In the genomic region with DNA sequence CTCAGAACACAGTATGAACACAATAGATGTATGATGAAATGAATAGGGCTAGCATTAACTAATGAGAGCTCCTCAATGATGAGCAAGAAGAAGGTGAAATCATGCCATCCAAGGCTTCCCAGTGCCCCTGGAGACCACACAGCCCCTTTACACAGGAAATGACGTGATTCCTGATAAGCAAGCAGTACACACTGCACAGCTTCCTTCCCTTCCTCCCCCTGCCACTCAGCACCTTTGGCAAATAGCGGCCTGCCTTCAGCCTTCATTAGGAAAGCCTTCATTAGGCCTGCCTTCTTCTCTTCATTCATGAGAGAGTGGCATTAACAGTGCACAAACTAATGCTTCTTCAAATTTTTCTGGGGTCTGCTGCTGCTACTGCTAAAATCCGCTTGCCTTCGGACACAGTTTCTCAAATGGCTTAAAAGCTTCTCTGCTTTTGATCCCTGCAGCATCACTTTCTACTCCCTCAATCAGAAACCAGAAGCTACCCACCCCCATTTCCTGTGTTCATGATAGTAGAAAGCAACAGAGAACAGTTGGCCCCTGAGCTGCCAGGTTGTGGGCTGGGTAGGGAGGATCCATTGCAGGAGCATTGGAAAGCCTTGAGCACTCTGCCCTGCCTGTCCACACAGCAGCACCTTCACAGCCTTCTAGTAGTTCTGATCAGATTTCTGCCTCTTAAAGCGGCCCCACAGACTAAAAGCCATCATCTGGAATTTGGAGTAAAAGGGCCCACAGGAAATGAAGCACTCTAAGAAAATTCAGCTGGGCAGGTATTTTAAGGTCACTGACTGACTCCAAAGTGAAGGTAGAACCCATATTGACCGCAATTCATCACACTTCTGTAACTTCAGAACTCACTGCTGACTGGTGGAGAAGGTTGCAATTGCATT, we compare ENCODE assay signal across 8 cellular contexts.
DNase-seq lines count a peak whose midpoint lies in the region; ATAC-seq and TF ChIP-seq lines count a peak whose summit lies in the region.

No MANE protein-coding gene starts in this region.

- CTCF ChIA-PET in GM10248 (lab: Yijun Ruan, JAX) = interaction anchor here (1.1 to 4.0 kb wide), 6 partner anchors 9 to 488 kb away, joined by 3 to 22 read pairs (median 9); no protein-coding TSS in a partner anchor

- DNase-seq in GM10248 (ENCODE audit: extremely low spot score) (peak; percentile 68), pulmonary artery endothelial cell (ENCODE audit: low read depth, low spot score) (peak; percentile 30), AG20443 (ENCODE audit: low spot score) (no peak), hypothalamus (lab: John Stamatoyannopoulos, UW) (no peak), NCI-H446 (lab: John Stamatoyannopoulos, UW) (no peak)
- DNase-seq in activated effector memory CD4-positive, alpha-beta T cell treated with Interleukin-2 at 50 U/mL for 16 hours = peak; percentile 29

- H3K36me3 Mint-ChIP-seq in IgD-negative memory B cell = no peaks in the 10 kb centered on the region

- peaks cover 0 to 2% (median 0%) of the 10 kb centered on the region in 3 donors for H3K9me3 Mint-ChIP-seq in IgD-negative memory B cell

- ATAC-seq in GM21390 (IDR thresholded peaks at IDR 0.05; ENCODE audit: unreplicated experiment) = peak; percentile 86

- peak overlapping the region; percentile 21 to 83 (median 80) for H3K27ac Mint-ChIP-seq in IgD-negative memory B cell

- POLR2A ChIA-PET in GM10248 (lab: Yijun Ruan, JAX) = no interaction called here

- H3K27me3 Mint-ChIP-seq in IgD-negative memory B cell = no peaks in the 10 kb centered on the region

- no peak for TF ChIP-seq CTCF in GM10248 (IDR thresholded peaks at IDR 0.05; ENCODE audit: control extremely low read depth, extremely low read depth, low read depth, missing control alignments)

- H3K4me1 Mint-ChIP-seq in IgD-negative memory B cell = peaks cover 11 to 18% (median 14%) of the 10 kb centered on the region in 3 donors

- H3K4me3 Mint-ChIP-seq in IgD-negative memory B cell = peak overlapping the region in 2 of 4 donors; percentile 65 to 72

Comparison
In these comparisons a context has a peak if more than half of its experiments do, and no peak if none do; other contexts are left out.
1. DNase-seq: peak in GM10248 (single experiment), activated effector memory CD4-positive, alpha-beta T cell treated with Interleukin-2 at 50 U/mL for 16 hours (single experiment) and pulmonary artery endothelial cell (single experiment); none in AG20443 (single experiment), hypothalamus (0 of 51) and NCI-H446 (0 of 2).